In genomic region chr6:12254228-12254627, GRCh38 we compare ENCODE assay signal across 11 cellular contexts.
"Had no signal": no experiment of that assay in that cellular context is flagged by ENCODE, and none has a peak within 500 bp of the region (broad histone marks: within the 10 kb centered on the region; RNA-seq: fewer than 3 reads in every experiment).

No MANE protein-coding gene starts in this region.

- H3K4me3 ChIP-seq: GM23248, GM23338, HAP-1 had no signal

- H3K9me3 ChIP-seq: HAP-1 had no signal

- ATAC-seq: GM23338, HCT116 had no signal

- DNase-seq: GM23248, GOT3, H7, H9, HCEC 1CT, HFFc6 had no signal

- H3K4me1 ChIP-seq: HAP-1 had no signal

- H3K36me3 ChIP-seq: HAP-1 had no signal

- H3K27ac ChIP-seq: GM23248 had no signal

- FAIRE-seq: H1, H54 had no signal
